Comparison of ENCODE assay signal across 18 cellular contexts in genomic region chr4:162682651-162683050, GRCh38.
"Had no signal": no experiment of that assay in that cellular context is flagged by ENCODE, and none has a peak within 500 bp of the region (broad histone marks: within the 10 kb centered on the region; RNA-seq: fewer than 3 reads in every experiment).

No MANE protein-coding gene starts in this region.

- H3K36me3 ChIP-seq: pancreas, upper lobe of left lung had no signal

- FAIRE-seq: pancreas had no signal

- DNase-seq: activated CD4-positive, alpha-beta memory T cell treated with anti-CD3 and anti-CD28 coated beads for 36 hours; activated CD4-positive, CD25-positive, alpha-beta regulatory T cell treated with anti-CD3 and anti-CD28 coated beads, Interleukin-2, amount 50 U/mL, for 72 hours; activated CD8-positive, alpha-beta memory T cell treated with anti-CD3 and anti-CD28 coated beads, Interleukin-2, amount 10 ng/mL, durations not matched to agents 7 days and 5 days; activated naive CD4-positive, alpha-beta T cell treated with anti-CD3 and anti-CD28 coated beads, Interleukin-2, amount 50 U/mL, for 16 hours; activated T-cell treated with anti-CD3 and anti-CD28 coated beads, Interleukin-2, amount 50 U/mL, for 1 hour; effector CD8-positive, alpha-beta T cell; foreskin melanocyte; head of caudate nucleus; naive thymus-derived CD4-positive, alpha-beta T cell; pancreas; stimulated activated CD4-positive, alpha-beta T cell treated with anti-CD3 and anti-CD28 coated beads, Interleukin-1b, Interleukin-23, amount 100 ng/mL, for 48 hours; stimulated activated naive CD8-positive, alpha-beta T cell treated with anti-CD3 and anti-CD28 coated beads, Interleukin-15, amount 100 ng/mL, for 72 hours; T-cell; T-helper 9 cell; upper lobe of left lung had no signal

- H3K4me3 Mint-ChIP-seq: activated CD4-positive, alpha-beta memory T cell treated with anti-CD3 and anti-CD28 coated beads for 36 hours; activated CD8-positive, alpha-beta memory T cell treated with anti-CD3 and anti-CD28 coated beads, Interleukin-2, amount 10 ng/mL, durations not matched to agents 7 days and 5 days; central memory CD8-positive, alpha-beta T cell; naive thymus-derived CD4-positive, alpha-beta T cell; stimulated activated naive CD8-positive, alpha-beta T cell treated with anti-CD3 and anti-CD28 coated beads, Interleukin-15, amount 100 ng/mL, for 72 hours; T-cell had no signal

- ATAC-seq: activated CD8-positive, alpha-beta memory T cell treated with anti-CD3 and anti-CD28 coated beads, Interleukin-2, amount 10 ng/mL, durations not matched to agents 7 days and 5 days; naive thymus-derived CD4-positive, alpha-beta T cell; pancreas; sciatic nerve; stimulated activated naive CD8-positive, alpha-beta T cell treated with anti-CD3 and anti-CD28 coated beads, Interleukin-15, amount 100 ng/mL, for 72 hours; T-cell had no signal

- H3K9me3 ChIP-seq: pancreas, upper lobe of left lung had no signal

- H3K27me3 ChIP-seq: pancreas, upper lobe of left lung had no signal

- H3K27me3 Mint-ChIP-seq: activated CD4-positive, alpha-beta memory T cell treated with anti-CD3 and anti-CD28 coated beads for 36 hours; activated CD8-positive, alpha-beta memory T cell treated with anti-CD3 and anti-CD28 coated beads, Interleukin-2, amount 10 ng/mL, durations not matched to agents 7 days and 5 days; central memory CD8-positive, alpha-beta T cell; naive thymus-derived CD4-positive, alpha-beta T cell; stimulated activated naive CD8-positive, alpha-beta T cell treated with anti-CD3 and anti-CD28 coated beads, Interleukin-15, amount 100 ng/mL, for 72 hours; T-cell had no signal

- H3K4me1 ChIP-seq: pancreas, upper lobe of left lung had no signal

- H3K36me3 Mint-ChIP-seq: activated CD4-positive, alpha-beta memory T cell treated with anti-CD3 and anti-CD28 coated beads for 36 hours; activated CD8-positive, alpha-beta memory T cell treated with anti-CD3 and anti-CD28 coated beads, Interleukin-2, amount 10 ng/mL, durations not matched to agents 7 days and 5 days; naive thymus-derived CD4-positive, alpha-beta T cell; T-cell had no signal

- H3K4me3 ChIP-seq: lung, pancreas, upper lobe of left lung had no signal

- H3K27ac Mint-ChIP-seq: activated CD4-positive, alpha-beta memory T cell treated with anti-CD3 and anti-CD28 coated beads for 36 hours; activated CD8-positive, alpha-beta memory T cell treated with anti-CD3 and anti-CD28 coated beads, Interleukin-2, amount 10 ng/mL, durations not matched to agents 7 days and 5 days; naive thymus-derived CD4-positive, alpha-beta T cell; stimulated activated naive CD8-positive, alpha-beta T cell treated with anti-CD3 and anti-CD28 coated beads, Interleukin-15, amount 100 ng/mL, for 72 hours; T-cell had no signal

- H3K4me1 Mint-ChIP-seq: activated CD8-positive, alpha-beta memory T cell treated with anti-CD3 and anti-CD28 coated beads, Interleukin-2, amount 10 ng/mL, durations not matched to agents 7 days and 5 days; central memory CD8-positive, alpha-beta T cell; naive thymus-derived CD4-positive, alpha-beta T cell; stimulated activated naive CD8-positive, alpha-beta T cell treated with anti-CD3 and anti-CD28 coated beads, Interleukin-15, amount 100 ng/mL, for 72 hours; T-cell had no signal

- H3K27ac ChIP-seq: pancreas, upper lobe of left lung had no signal
